1 cellular context compared by ENCODE assay signal in the genomic region with DNA sequence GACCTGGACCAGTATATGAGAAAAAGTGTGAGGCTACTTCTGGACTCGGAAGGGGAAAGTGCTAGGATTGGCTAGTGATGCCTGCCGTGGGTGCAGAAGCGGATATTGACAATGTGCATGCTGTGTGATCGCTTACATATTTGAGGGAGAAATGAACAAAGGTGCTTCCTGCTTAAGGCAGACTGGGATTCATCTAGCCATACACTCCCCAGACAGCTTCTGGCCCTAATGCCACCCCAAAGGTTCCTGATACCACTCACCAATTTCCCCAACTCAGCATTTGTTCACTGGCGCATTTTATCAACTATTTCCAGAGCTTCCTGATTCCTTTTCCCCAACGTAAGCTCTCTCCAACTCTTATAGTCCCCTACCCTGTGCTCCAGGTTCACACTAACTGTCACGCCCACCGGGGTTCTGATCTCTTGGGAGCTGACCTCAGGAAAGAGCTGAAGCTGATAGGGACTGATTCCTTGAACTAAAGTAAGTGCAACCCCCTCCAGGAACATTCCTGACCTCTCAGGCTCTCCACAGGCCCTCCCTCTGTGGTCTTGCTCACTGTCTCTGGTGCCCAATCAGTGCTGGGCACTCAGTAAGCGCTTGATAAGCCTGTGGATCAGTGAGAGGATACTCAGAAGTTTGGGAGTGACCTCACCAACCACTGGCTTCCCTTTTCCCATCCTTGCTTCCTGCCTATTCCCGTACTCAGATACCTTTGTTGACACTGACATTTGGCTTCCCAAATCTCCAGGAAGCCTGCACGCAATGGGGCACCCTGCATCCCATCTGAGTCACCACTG.
TF ChIP-seq lines count a peak whose summit lies in the region.

No MANE protein-coding gene starts in this region.

TF ChIP-seq in HepG2, 621 proteins besides CTCF, POLR2A, EP300 and RAD21 (continued from another document and continues in another):
- TF ChIP-seq, protein P1, sequence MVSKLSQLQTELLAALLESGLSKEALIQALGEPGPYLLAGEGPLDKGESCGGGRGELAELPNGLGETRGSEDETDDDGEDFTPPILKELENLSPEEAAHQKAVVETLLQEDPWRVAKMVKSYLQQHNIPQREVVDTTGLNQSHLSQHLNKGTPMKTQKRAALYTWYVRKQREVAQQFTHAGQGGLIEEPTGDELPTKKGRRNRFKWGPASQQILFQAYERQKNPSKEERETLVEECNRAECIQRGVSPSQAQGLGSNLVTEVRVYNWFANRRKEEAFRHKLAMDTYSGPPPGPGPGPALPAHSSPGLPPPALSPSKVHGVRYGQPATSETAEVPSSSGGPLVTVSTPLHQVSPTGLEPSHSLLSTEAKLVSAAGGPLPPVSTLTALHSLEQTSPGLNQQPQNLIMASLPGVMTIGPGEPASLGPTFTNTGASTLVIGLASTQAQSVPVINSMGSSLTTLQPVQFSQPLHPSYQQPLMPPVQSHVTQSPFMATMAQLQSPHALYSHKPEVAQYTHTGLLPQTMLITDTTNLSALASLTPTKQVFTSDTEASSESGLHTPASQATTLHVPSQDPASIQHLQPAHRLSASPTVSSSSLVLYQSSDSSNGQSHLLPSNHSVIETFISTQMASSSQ (IDR thresholded peaks at IDR 0.05; ENCODE audit: low read depth): no peak
- TF ChIP-seq, protein P1 (CRISPR knock-in tag; IDR thresholded peaks at IDR 0.05; ENCODE audit: borderline replicate concordance): no peak
- TF ChIP-seq MEF2D (CRISPR knock-in tag; IDR thresholded peaks at IDR 0.05): no peak
- no peak for TF ChIP-seq ZSCAN30 (CRISPR knock-in tag; IDR thresholded peaks at IDR 0.05)
- no peak for TF ChIP-seq SP4 (CRISPR knock-in tag; IDR thresholded peaks at IDR 0.05)
- no peak for TF ChIP-seq DNMT1 (CRISPR knock-in tag; IDR thresholded peaks at IDR 0.05)
- no peak for TF ChIP-seq POGZ (CRISPR knock-in tag; IDR thresholded peaks at IDR 0.05)
- no peak for TF ChIP-seq ZNF205 (CRISPR knock-in tag; IDR thresholded peaks at IDR 0.05)
- TF ChIP-seq, protein P2, sequence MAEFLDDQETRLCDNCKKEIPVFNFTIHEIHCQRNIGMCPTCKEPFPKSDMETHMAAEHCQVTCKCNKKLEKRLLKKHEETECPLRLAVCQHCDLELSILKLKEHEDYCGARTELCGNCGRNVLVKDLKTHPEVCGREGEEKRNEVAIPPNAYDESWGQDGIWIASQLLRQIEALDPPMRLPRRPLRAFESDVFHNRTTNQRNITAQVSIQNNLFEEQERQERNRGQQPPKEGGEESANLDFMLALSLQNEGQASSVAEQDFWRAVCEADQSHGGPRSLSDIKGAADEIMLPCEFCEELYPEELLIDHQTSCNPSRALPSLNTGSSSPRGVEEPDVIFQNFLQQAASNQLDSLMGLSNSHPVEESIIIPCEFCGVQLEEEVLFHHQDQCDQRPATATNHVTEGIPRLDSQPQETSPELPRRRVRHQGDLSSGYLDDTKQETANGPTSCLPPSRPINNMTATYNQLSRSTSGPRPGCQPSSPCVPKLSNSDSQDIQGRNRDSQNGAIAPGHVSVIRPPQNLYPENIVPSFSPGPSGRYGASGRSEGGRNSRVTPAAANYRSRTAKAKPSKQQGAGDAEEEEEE (CRISPR knock-in tag; IDR thresholded peaks at IDR 0.05; ENCODE audit: borderline replicate concordance): no peak
- no peak for TF ChIP-seq ISL2 (CRISPR knock-in tag; IDR thresholded peaks at IDR 0.05)
- peak; percentile 76 for TF ChIP-seq MAFF (IDR thresholded peaks at IDR 0.05; ENCODE audit: low read depth, low read length)
- TF ChIP-seq SALL1 (CRISPR knock-in tag; IDR thresholded peaks at IDR 0.05): peak; percentile 26; the same call in 1 of the 2 replicates
- no peak for TF ChIP-seq SP140L (CRISPR knock-in tag; IDR thresholded peaks at IDR 0.05; ENCODE audit: borderline replicate concordance)
- TF ChIP-seq, protein P3, sequence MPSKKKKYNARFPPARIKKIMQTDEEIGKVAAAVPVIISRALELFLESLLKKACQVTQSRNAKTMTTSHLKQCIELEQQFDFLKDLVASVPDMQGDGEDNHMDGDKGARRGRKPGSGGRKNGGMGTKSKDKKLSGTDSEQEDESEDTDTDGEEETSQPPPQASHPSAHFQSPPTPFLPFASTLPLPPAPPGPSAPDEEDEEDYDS (CRISPR knock-in tag; IDR thresholded peaks at IDR 0.05): peak; percentile 44; the same call in 1 of the 2 replicates
- 0 out of 2 replicates have a peak, but pooled peaks have one; percentile 27 for TF ChIP-seq SOX5 (CRISPR knock-in tag; IDR thresholded peaks at IDR 0.05; ENCODE audit: borderline replicate concordance)
- no peak for TF ChIP-seq KLF9 (CRISPR knock-in tag; IDR thresholded peaks at IDR 0.05; ENCODE audit: low read depth)
- TF ChIP-seq FOXA1 (IDR thresholded peaks at IDR 0.05): no peak
- 0 out of 2 replicates have a peak, but pooled peaks have one; percentile 33 for TF ChIP-seq FOXA1 (CRISPR knock-in tag; IDR thresholded peaks at IDR 0.05)
- TF ChIP-seq KLF13 (CRISPR knock-in tag; IDR thresholded peaks at IDR 0.05): no peak
- TF ChIP-seq LCORL (IDR thresholded peaks at IDR 0.05): no peak
- no peak for TF ChIP-seq LCORL (CRISPR knock-in tag; IDR thresholded peaks at IDR 0.05)
- TF ChIP-seq BCL6 (CRISPR knock-in tag; IDR thresholded peaks at IDR 0.05): no peak
- TF ChIP-seq ELF3 (CRISPR knock-in tag; IDR thresholded peaks at IDR 0.05): peak; percentile 83
- TF ChIP-seq CCAR2 (optimal IDR thresholded peaks at IDR 0.05; ENCODE audit: low read depth, low read length): no peak
- TF ChIP-seq ZNF7 (CRISPR knock-in tag; IDR thresholded peaks at IDR 0.05): no peak
- TF ChIP-seq, protein P4, sequence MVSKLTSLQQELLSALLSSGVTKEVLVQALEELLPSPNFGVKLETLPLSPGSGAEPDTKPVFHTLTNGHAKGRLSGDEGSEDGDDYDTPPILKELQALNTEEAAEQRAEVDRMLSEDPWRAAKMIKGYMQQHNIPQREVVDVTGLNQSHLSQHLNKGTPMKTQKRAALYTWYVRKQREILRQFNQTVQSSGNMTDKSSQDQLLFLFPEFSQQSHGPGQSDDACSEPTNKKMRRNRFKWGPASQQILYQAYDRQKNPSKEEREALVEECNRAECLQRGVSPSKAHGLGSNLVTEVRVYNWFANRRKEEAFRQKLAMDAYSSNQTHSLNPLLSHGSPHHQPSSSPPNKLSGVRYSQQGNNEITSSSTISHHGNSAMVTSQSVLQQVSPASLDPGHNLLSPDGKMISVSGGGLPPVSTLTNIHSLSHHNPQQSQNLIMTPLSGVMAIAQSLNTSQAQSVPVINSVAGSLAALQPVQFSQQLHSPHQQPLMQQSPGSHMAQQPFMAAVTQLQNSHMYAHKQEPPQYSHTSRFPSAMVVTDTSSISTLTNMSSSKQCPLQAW (CRISPR knock-in tag; IDR thresholded peaks at IDR 0.05): 0 out of 2 replicates have a peak, but pooled peaks have one; percentile 9
- no peak for TF ChIP-seq U2AF1 (optimal IDR thresholded peaks at IDR 0.05; ENCODE audit: low read depth, low read length)
- TF ChIP-seq, protein P5, sequence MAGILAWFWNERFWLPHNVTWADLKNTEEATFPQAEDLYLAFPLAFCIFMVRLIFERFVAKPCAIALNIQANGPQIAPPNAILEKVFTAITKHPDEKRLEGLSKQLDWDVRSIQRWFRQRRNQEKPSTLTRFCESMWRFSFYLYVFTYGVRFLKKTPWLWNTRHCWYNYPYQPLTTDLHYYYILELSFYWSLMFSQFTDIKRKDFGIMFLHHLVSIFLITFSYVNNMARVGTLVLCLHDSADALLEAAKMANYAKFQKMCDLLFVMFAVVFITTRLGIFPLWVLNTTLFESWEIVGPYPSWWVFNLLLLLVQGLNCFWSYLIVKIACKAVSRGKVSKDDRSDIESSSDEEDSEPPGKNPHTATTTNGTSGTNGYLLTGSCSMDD (CRISPR knock-in tag; IDR thresholded peaks at IDR 0.05): no peak
- TF ChIP-seq, protein P6, sequence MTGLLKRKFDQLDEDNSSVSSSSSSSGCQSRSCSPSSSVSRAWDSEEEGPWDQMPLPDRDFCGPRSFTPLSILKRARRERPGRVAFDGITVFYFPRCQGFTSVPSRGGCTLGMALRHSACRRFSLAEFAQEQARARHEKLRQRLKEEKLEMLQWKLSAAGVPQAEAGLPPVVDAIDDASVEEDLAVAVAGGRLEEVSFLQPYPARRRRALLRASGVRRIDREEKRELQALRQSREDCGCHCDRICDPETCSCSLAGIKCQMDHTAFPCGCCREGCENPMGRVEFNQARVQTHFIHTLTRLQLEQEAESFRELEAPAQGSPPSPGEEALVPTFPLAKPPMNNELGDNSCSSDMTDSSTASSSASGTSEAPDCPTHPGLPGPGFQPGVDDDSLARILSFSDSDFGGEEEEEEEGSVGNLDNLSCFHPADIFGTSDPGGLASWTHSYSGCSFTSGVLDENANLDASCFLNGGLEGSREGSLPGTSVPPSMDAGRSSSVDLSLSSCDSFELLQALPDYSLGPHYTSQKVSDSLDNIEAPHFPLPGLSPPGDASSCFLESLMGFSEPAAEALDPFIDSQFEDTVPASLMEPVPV (CRISPR knock-in tag; IDR thresholded peaks at IDR 0.05): no peak
- TF ChIP-seq GABPA (IDR thresholded peaks at IDR 0.05; ENCODE audit: low read depth, low read length): no peak
- TF ChIP-seq GABPA (CRISPR knock-in tag; IDR thresholded peaks at IDR 0.05; ENCODE audit: low read depth): peak; percentile 45; the same call in 1 of the 2 replicates
- no peak for TF ChIP-seq ZFP36L2 (CRISPR knock-in tag; IDR thresholded peaks at IDR 0.05)
- peak; percentile 74 for TF ChIP-seq FOXA3 (CRISPR knock-in tag; IDR thresholded peaks at IDR 0.05)
- no peak for TF ChIP-seq RFXANK (CRISPR knock-in tag; IDR thresholded peaks at IDR 0.05)
- peak; percentile 73; the same call in 1 of the 2 replicates for TF ChIP-seq ETV5 (CRISPR knock-in tag; IDR thresholded peaks at IDR 0.05; ENCODE audit: borderline replicate concordance)
- TF ChIP-seq NR2F6 (IDR thresholded peaks at IDR 0.05): no peak
- TF ChIP-seq NR2F6 (CRISPR knock-in tag; IDR thresholded peaks at IDR 0.05): no peak
- 0 out of 2 replicates have a peak, but pooled peaks have one; percentile 31 for TF ChIP-seq MIXL1 (CRISPR knock-in tag; IDR thresholded peaks at IDR 0.05)
- peak; percentile 76 to 81 for TF ChIP-seq MAFK (conservative IDR thresholded peaks at IDR 0.05 in 1 of 2, IDR thresholded peaks at IDR 0.05 in 1 of 2; ENCODE audit: low read length in 2 of 2)
- TF ChIP-seq TOE1 (CRISPR knock-in tag; IDR thresholded peaks at IDR 0.05): no peak
- TF ChIP-seq ZBTB42 (CRISPR knock-in tag; IDR thresholded peaks at IDR 0.05): no peak
- TF ChIP-seq, protein P7, sequence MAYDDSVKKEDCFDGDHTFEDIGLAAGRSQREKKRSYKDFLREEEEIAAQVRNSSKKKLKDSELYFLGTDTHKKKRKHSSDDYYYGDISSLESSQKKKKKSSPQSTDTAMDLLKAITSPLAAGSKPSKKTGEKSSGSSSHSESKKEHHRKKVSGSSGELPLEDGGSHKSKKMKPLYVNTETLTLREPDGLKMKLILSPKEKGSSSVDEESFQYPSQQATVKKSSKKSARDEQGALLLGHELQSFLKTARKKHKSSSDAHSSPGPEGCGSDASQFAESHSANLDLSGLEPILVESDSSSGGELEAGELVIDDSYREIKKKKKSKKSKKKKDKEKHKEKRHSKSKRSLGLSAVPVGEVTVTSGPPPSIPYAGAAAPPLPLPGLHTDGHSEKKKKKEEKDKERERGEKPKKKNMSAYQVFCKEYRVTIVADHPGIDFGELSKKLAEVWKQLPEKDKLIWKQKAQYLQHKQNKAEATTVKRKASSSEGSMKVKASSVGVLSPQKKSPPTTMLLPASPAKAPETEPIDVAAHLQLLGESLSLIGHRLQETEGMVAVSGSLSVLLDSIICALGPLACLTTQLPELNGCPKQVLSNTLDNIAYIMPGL (CRISPR knock-in tag; IDR thresholded peaks at IDR 0.05; ENCODE audit: borderline replicate concordance in 1 of 2, low read depth in 1 of 2): 0 out of 4 replicates have a peak, but pooled peaks of 1 of the 2 experiments have one; percentile 17
- TF ChIP-seq STAG1 (CRISPR knock-in tag; IDR thresholded peaks at IDR 0.05): no peak
- TF ChIP-seq MXD4 (CRISPR knock-in tag; IDR thresholded peaks at IDR 0.05): no peak
- TF ChIP-seq, protein P8, sequence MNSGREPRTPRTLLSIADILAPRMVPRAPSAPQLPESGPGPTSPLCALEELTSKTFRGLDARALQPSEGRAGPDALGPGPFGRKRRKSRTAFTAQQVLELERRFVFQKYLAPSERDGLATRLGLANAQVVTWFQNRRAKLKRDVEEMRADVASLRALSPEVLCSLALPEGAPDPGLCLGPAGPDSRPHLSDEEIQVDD (CRISPR knock-in tag; IDR thresholded peaks at IDR 0.05; ENCODE audit: borderline replicate concordance): no peak
- TF ChIP-seq, protein P9, sequence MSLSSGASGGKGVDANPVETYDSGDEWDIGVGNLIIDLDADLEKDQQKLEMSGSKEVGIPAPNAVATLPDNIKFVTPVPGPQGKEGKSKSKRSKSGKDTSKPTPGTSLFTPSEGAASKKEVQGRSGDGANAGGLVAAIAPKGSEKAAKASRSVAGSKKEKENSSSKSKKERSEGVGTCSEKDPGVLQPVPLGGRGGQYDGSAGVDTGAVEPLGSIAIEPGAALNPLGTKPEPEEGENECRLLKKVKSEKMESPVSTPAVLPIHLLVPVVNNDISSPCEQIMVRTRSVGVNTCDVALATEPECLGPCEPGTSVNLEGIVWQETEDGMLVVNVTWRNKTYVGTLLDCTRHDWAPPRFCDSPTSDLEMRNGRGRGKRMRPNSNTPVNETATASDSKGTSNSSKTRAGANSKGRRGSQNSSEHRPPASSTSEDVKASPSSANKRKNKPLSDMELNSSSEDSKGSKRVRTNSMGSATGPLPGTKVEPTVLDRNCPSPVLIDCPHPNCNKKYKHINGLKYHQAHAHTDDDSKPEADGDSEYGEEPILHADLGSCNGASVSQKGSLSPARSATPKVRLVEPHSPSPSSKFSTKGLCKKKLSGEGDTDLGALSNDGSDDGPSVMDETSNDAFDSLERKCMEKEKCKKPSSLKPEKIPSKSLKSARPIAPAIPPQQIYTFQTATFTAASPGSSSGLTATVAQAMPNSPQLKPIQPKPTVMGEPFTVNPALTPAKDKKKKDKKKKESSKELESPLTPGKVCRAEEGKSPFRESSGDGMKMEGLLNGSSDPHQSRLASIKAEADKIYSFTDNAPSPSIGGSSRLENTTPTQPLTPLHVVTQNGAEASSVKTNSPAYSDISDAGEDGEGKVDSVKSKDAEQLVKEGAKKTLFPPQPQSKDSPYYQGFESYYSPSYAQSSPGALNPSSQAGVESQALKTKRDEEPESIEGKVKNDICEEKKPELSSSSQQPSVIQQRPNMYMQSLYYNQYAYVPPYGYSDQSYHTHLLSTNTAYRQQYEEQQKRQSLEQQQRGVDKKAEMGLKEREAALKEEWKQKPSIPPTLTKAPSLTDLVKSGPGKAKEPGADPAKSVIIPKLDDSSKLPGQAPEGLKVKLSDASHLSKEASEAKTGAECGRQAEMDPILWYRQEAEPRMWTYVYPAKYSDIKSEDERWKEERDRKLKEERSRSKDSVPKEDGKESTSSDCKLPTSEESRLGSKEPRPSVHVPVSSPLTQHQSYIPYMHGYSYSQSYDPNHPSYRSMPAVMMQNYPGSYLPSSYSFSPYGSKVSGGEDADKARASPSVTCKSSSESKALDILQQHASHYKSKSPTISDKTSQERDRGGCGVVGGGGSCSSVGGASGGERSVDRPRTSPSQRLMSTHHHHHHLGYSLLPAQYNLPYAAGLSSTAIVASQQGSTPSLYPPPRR (CRISPR knock-in tag; IDR thresholded peaks at IDR 0.05; ENCODE audit: borderline replicate concordance): no peak
